Comparison of ENCODE assay signal across 8 cellular contexts in genomic region chr6:139372326-139373153, GRCh38.
DNase-seq lines count a peak whose midpoint lies in the region; ATAC-seq and TF ChIP-seq lines count a peak whose summit lies in the region.

No MANE protein-coding gene starts in this region.

- no peaks in the 10 kb centered on the region for H3K9me3 ChIP-seq in NT2/D1 (ENCODE audit: insufficient read depth, low read length)

- H3K36me3 ChIP-seq in NT2/D1 (ENCODE audit: insufficient read depth, insufficient read length, low read length), result peaks cover 25% of the 10 kb centered on the region

- no peaks in the 10 kb centered on the region for H3K27me3 ChIP-seq in NT2/D1 (ENCODE audit: insufficient read depth, insufficient read length)

- H3K4me3 Mint-ChIP-seq in effector memory CD8-positive, alpha-beta T cell, result peak overlapping the region; percentile 99 to 100
- peak overlapping the region; percentile 96 for H3K4me3 Mint-ChIP-seq in nephron progenitor cell

- DNase-seq in EL (peak; percentile 41), NT2/D1 (ENCODE audit: low read depth, low spot score) (no peak), nephron progenitor cell (no peak), islet precursor cell (no peak), NCI-H1092 (lab: John Stamatoyannopoulos, UW) (no peak), iPS-NIHi7 (ENCODE audit: extremely low spot score) (no peak)
- no peak for DNase-seq in effector memory CD8-positive, alpha-beta T cell
- no peak for DNase-seq in effector CD8-positive, alpha-beta T cell (lab: John Stamatoyannopoulos, UW)

- no peaks in the 10 kb centered on the region for H3K4me1 ChIP-seq in NT2/D1 (ENCODE audit: insufficient read depth, insufficient read length)

- peaks cover 58% of the 10 kb centered on the region for H3K36me3 Mint-ChIP-seq in effector memory CD8-positive, alpha-beta T cell (ENCODE audit: insufficient read depth)
- peaks cover 40% of the 10 kb centered on the region for H3K36me3 Mint-ChIP-seq in nephron progenitor cell (ENCODE audit: low read depth)

- TF ChIP-seq CTCF in nephron progenitor cell (IDR thresholded peaks at IDR 0.05), result no peak

- no peaks in the 10 kb centered on the region for H3K27me3 Mint-ChIP-seq in effector memory CD8-positive, alpha-beta T cell
- peaks cover 9% of the 10 kb centered on the region for H3K27me3 Mint-ChIP-seq in nephron progenitor cell (ENCODE audit: low read depth, poor library complexity)

- peak overlapping the region; percentile 94 for H3K4me3 ChIP-seq in NT2/D1 (ENCODE audit: insufficient read length, low read depth)

- H3K9ac ChIP-seq in NT2/D1 (ENCODE audit: insufficient read length, low read depth), result peak overlapping the region; percentile 92

- peaks cover 40 to 53% of the 10 kb centered on the region in 2 donors for H3K4me1 Mint-ChIP-seq in effector memory CD8-positive, alpha-beta T cell (ENCODE audit: low read depth in 2 of 2)
- H3K4me1 Mint-ChIP-seq in nephron progenitor cell, result peaks cover 60% of the 10 kb centered on the region

- H3K27ac Mint-ChIP-seq in effector memory CD8-positive, alpha-beta T cell, result peak overlapping the region; percentile 92 to 100
- H3K27ac Mint-ChIP-seq in nephron progenitor cell, result peak overlapping the region; percentile 93

- no peaks in the 10 kb centered on the region for H3K9me3 Mint-ChIP-seq in effector memory CD8-positive, alpha-beta T cell
- H3K9me3 Mint-ChIP-seq in nephron progenitor cell, result no peaks in the 10 kb centered on the region

- no peak for ATAC-seq in effector memory CD8-positive, alpha-beta T cell (replicated peaks)
